Comparison of ENCODE assay signal across 8 cellular contexts in the genomic region with DNA sequence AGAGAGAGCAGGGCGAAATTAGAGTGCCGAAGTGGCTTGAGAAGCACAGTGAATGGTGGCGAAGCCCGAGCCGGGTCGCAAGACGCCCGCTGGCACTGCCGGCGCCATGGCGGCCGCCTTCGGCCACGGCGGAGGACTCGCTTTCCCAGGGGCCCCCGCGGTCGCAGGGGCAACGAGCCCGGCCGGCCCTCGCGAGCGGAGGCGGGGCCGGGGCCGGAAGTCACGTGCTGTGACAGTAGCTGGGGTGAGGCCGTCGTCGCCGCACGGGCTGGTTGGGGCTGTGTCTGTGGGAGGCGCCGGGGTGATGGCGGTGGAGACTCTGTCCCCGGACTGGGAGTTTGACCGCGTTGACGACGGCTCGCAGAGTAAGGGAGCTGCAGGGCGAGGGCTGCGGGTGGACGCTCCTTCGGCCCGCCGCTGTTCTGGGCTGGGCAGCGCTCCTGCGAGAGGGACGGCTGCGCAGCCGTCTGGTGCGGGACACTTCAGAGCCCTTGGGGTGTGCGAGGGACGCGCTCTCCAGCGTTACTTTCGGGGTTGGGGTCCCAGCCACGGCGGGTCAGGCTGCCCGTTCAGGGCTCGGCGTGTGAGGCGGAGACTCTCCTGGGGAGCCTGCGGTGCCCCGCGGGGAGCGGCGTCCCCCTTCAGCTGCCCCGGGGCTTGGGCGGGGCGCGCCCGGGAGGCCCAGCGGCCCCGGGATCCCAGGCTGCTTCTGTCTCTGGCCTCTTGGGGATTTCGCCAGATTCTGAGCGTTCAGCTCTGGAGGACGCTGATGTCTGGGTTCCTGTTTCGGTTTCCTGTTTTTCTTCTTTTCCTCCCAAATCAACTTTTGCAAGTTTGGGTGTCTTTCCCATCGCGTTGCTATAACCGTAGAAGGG. TPM values are rescaled to one million over a fixed set of nuclear protein-coding genes. Genes with fewer than 3 reads are reported as not detected.
A peak's percentile ranks its signal among the peaks of the same experiment; 100 is the strongest.
DNase-seq lines count a peak whose midpoint lies in the region; ATAC-seq, FAIRE-seq and TF ChIP-seq lines count a peak whose summit lies in the region.

Gene WASHC4 (plus strand): TSS at position 235 of the 875 bp plus-strand sequence. CDS start 70 bp downstream, at position 305.

- peaks cover 12 to 27% (median 17%) of the 10 kb centered on the region in 3 donors for H3K4me1 ChIP-seq in pancreas
- H3K4me1 ChIP-seq in thyroid gland, result peaks cover 15 to 23% of the 10 kb centered on the region in 2 donors

- ATAC-seq in HG02759 (IDR thresholded peaks at IDR 0.05; ENCODE audit: unreplicated experiment) (peak; percentile 93), pancreas (peak; percentile 96 to 98 (median 98))
- ATAC-seq in activated naive CD8-positive, alpha-beta T cell treated with anti-CD3 and anti-CD28 coated beads, Interleukin-2, amount 10 ng/mL, durations not matched to agents 7 days and 5 days (ENCODE audit: low read depth), result peak; percentile 97

- peak; percentile 79 to 99 for TF ChIP-seq POLR2A in thyroid gland (IDR thresholded peaks at IDR 0.05)

- H3K79me2 ChIP-seq in SU-DHL-6 (ENCODE audit: insufficient read depth, low read length), result peaks cover 50% of the 10 kb centered on the region

- H3K27ac ChIP-seq in SU-DHL-6 (ENCODE audit: low read depth, low read length), result peak within 1 kb of the TSS; percentile 89
- H3K27ac ChIP-seq in pancreas, result peak within 1 kb of the TSS; percentile 93 to 95 (median 94)
- H3K27ac ChIP-seq in thyroid gland, result peak within 1 kb of the TSS; percentile 92 to 98 (median 96)

- WGBS in pancreas, 2 donors, result 0% methylated on average over 80 to 85 of the region's 85 CpGs
- 0 to 1% methylated on average over 30 to 37 of the region's 85 CpGs for WGBS in thyroid gland, 2 donors

- peaks cover 14% of the 10 kb centered on the region for H3K27me3 Mint-ChIP-seq in activated naive CD8-positive, alpha-beta T cell treated with anti-CD3 and anti-CD28 coated beads, Interleukin-2, amount 10 ng/mL, durations not matched to agents 7 days and 5 days

- H2AFZ ChIP-seq in SU-DHL-6 (ENCODE audit: low read depth, low read length, severe bottlenecking), result peak within 1 kb of the TSS; percentile 95

- peak within 1 kb of the TSS; percentile 86 for H3K9ac ChIP-seq in SU-DHL-6 (ENCODE audit: low read length)

- peaks cover 17% of the 10 kb centered on the region for H3K36me3 Mint-ChIP-seq in activated naive CD8-positive, alpha-beta T cell treated with anti-CD3 and anti-CD28 coated beads, Interleukin-2, amount 10 ng/mL, durations not matched to agents 7 days and 5 days

- POLR2A ChIA-PET in activated naive CD8-positive, alpha-beta T cell treated with anti-CD3 and anti-CD28 coated beads, Interleukin-2, amount 10 ng/mL, durations not matched to agents 7 days and 5 days (lab: Charles Lee), result interaction anchor here (0.6 to 2.2 kb wide), 11 partner anchors 9 to 1178 kb away, joined by 3 to 7 read pairs (median 3); partner anchors contain the start of genes APPL2, EID3, HSP90B1 and NFYB

- no peaks in the 10 kb centered on the region; the same call in 1 of the 2 replicates for H4K20me1 ChIP-seq in SU-DHL-6 (ENCODE audit: low read depth, low read length)

- H3K27ac Mint-ChIP-seq in activated naive CD8-positive, alpha-beta T cell treated with anti-CD3 and anti-CD28 coated beads, Interleukin-2, amount 10 ng/mL, durations not matched to agents 7 days and 5 days, result peak within 1 kb of the TSS; percentile 96

- H3K27me3 ChIP-seq in SU-DHL-6 (ENCODE audit: low read length) (no peaks in the 10 kb centered on the region), pancreas (no peaks in the 10 kb centered on the region), thyroid gland (no peaks in the 10 kb centered on the region)

- TF ChIP-seq CTCF in GM12872 (IDR thresholded peaks at IDR 0.05; ENCODE audit: insufficient read depth, low read depth, low read length), result 0 out of 3 replicates have a peak, but pooled peaks have one; percentile 10
- TF ChIP-seq CTCF in SU-DHL-6 (IDR thresholded peaks at IDR 0.05; ENCODE audit: insufficient read depth, low read length, poor library complexity, severe bottlenecking), result no peak
- TF ChIP-seq CTCF in pancreas (IDR thresholded peaks at IDR 0.05), result no peak
- TF ChIP-seq CTCF in thyroid gland (IDR thresholded peaks at IDR 0.05), result peak in 1 of 6 experiments; percentile 11

- intact Hi-C loops in head of caudate nucleus (cut with DNase I) (loop anchor here (2.0 kb wide), 1 partner anchor 129 kb away; the partner anchor contains the start of gene APPL2), pancreas (cut with DNase I) (no loop called here), thyroid gland (cut with DNase I) (no loop called here)

- peaks cover 4% of the 10 kb centered on the region for H3K9me3 Mint-ChIP-seq in activated naive CD8-positive, alpha-beta T cell treated with anti-CD3 and anti-CD28 coated beads, Interleukin-2, amount 10 ng/mL, durations not matched to agents 7 days and 5 days

- H3K4me1 Mint-ChIP-seq in activated naive CD8-positive, alpha-beta T cell treated with anti-CD3 and anti-CD28 coated beads, Interleukin-2, amount 10 ng/mL, durations not matched to agents 7 days and 5 days, result peaks cover 34% of the 10 kb centered on the region

- no peaks in the 10 kb centered on the region for H3K9me2 ChIP-seq in SU-DHL-6 (replicated peaks; ENCODE audit: insufficient read depth, low read length)

- H3K9me3 ChIP-seq in SU-DHL-6 (ENCODE audit: insufficient read depth, low read length), result peaks cover 4% of the 10 kb centered on the region; the same call in 1 of the 2 replicates
- H3K9me3 ChIP-seq in pancreas, result no peaks in the 10 kb centered on the region
- no peaks in the 10 kb centered on the region for H3K9me3 ChIP-seq in thyroid gland

- H3K4me3 ChIP-seq in SU-DHL-6 (ENCODE audit: insufficient read depth, low read length, poor library complexity, severe bottlenecking) (peak within 1 kb of the TSS; percentile 80), pancreas (peak within 1 kb of the TSS; percentile 77 to 96 (median 92)), thyroid gland (replicated peaks in 1 of 3) (peak within 1 kb of the TSS; percentile 80 to 98 (median 82))

- H3K4me3 Mint-ChIP-seq in activated naive CD8-positive, alpha-beta T cell treated with anti-CD3 and anti-CD28 coated beads, Interleukin-2, amount 10 ng/mL, durations not matched to agents 7 days and 5 days, result peak within 1 kb of the TSS; percentile 97

- peak within 1 kb of the TSS; percentile 91 for H3K4me2 ChIP-seq in SU-DHL-6 (ENCODE audit: low read depth, low read length, poor library complexity, severe bottlenecking)

- H3F3A ChIP-seq in SU-DHL-6 (ENCODE audit: insufficient read depth), result peaks cover 12% of the 10 kb centered on the region

- no peak for FAIRE-seq in pancreas (lab: Jason Lieb, UNC)

- DNase-seq in NCI-H1417 (lab: John Stamatoyannopoulos, UW) (peak; percentile 97 to 98 (median 97)), head of caudate nucleus (peak; percentile 80 to 98 (median 95)), pancreas (peak; percentile 90 to 98 (median 94)), thyroid gland (peak; percentile 93 to 95)
- DNase-seq in activated naive CD8-positive, alpha-beta T cell treated with anti-CD3 and anti-CD28 coated beads, Interleukin-2, amount 10 ng/mL, durations not matched to agents 7 days and 5 days, result peak; percentile 97

- H3K36me3 ChIP-seq in SU-DHL-6 (ENCODE audit: low read length) (peaks cover 16% of the 10 kb centered on the region), pancreas (no peaks in the 10 kb centered on the region), thyroid gland (no peaks in the 10 kb centered on the region)

RNA-seq across cellular contexts. Expression of gene WASHC4, which starts in this region (rescaled TPM):
- 10 to 100 TPM; 48.3 to 49.8 TPM for total RNA-seq in activated naive CD8-positive, alpha-beta T cell treated with anti-CD3 and anti-CD28 coated beads, Interleukin-2, amount 10 ng/mL, durations not matched to agents 7 days and 5 days
- total RNA-seq in pancreas, result 10 to 100 TPM; 14.6 to 33.0 (median 19.1) TPM
- polyA plus RNA-seq in pancreas, result 10 to 100 TPM in 1 of 2 donors, 1 to 10 TPM in 1; 8.9 to 13.9 TPM
- 100 to 1,000 TPM in 1 of 4 donors, 10 to 100 TPM in 3; 64.3 to 111 (median 81.0) TPM for total RNA-seq in thyroid gland

Comparison
In these comparisons a context has a peak if more than half of its experiments do, and no peak if none do; other contexts are left out.
1. Peak in every context shown above with its lines: DNase-seq, ATAC-seq, H3K4me3 ChIP-seq and H3K27ac ChIP-seq.